Comparison of ENCODE assay signal across 30 cellular contexts in genomic region chr4:112156112-112156511, GRCh38.
"Had no signal": no experiment of that assay in that cellular context is flagged by ENCODE, and none has a peak within 500 bp of the region (broad histone marks: within the 10 kb centered on the region; RNA-seq: fewer than 3 reads in every experiment).

No MANE protein-coding gene starts in this region.

- H3K27me3 Mint-ChIP-seq: activated naive CD4-positive, alpha-beta T cell treated with anti-CD3 and anti-CD28 coated beads, Interleukin-2, amount 50 U/mL, for 24 hours; activated naive CD8-positive, alpha-beta T cell treated with anti-CD3 and anti-CD28 coated beads, Interleukin-2, amount 50 U/mL, for 24 hours; progenitor cell of endocrine pancreas; stimulated activated naive CD8-positive, alpha-beta T cell treated with anti-CD3 and anti-CD28 coated beads, Interleukin-15, Interleukin-2, amounts not matched to agents 100 ng/mL and 50 ng/mL, for 24 hours had no signal

- H3K36me3 ChIP-seq: breast epithelium, esophagus squamous epithelium, heart right ventricle, sigmoid colon, upper lobe of left lung, vagina had no signal

- H3K27ac Mint-ChIP-seq: activated naive CD4-positive, alpha-beta T cell treated with anti-CD3 and anti-CD28 coated beads, Interleukin-2, amount 50 U/mL, for 24 hours; activated naive CD8-positive, alpha-beta T cell treated with anti-CD3 and anti-CD28 coated beads, Interleukin-2, amount 50 U/mL, for 24 hours; activated T-helper 1 cell treated with anti-CD3 and anti-CD28 coated beads, Interleukin-12 subunit alpha, Interleukin-12 subunit beta, Interleukin-2, Interleukin-4 antibody, amounts not matched to agents 30 ng/mL and 10 ng/mL and 1 ng/mL, durations not matched to agents 14 hours and 24 hours and 36 hours; endodermal cell; nephron; progenitor cell of endocrine pancreas; stimulated activated effector memory CD8-positive, alpha-beta T cell treated with anti-CD3 and anti-CD28 coated beads, Interleukin-12 subunit alpha, Interleukin-12 subunit beta, amount 100 ng/mL, for 72 hours; stimulated activated naive CD8-positive, alpha-beta T cell treated with anti-CD3 and anti-CD28 coated beads, Interleukin-15, Interleukin-2, amounts not matched to agents 100 ng/mL and 50 ng/mL, for 24 hours; T-helper 1 cell treated with Interleukin-12 subunit alpha and Interleukin-12 subunit beta and Interleukin-4 antibody, amounts not matched to agents 30 μg/mL and 1 μg/mL, for 36 hours had no signal

- H3K9me3 Mint-ChIP-seq: endodermal cell had no signal

- H3K4me3 ChIP-seq: breast epithelium, esophagus squamous epithelium, heart right ventricle, sigmoid colon, upper lobe of left lung, vagina had no signal

- H3K9me3 ChIP-seq: breast epithelium, esophagus squamous epithelium, heart right ventricle, sigmoid colon, upper lobe of left lung, vagina had no signal

- H3K4me1 ChIP-seq: breast epithelium, esophagus squamous epithelium, sigmoid colon, vagina had no signal

- DNase-seq: activated CD4-positive, alpha-beta T cell treated with anti-CD3 and anti-CD28 coated beads for 4 hours; activated CD4-positive, alpha-beta T cell treated with anti-CD3 and anti-CD28 coated beads, Interleukin-2, amount 50 U/mL, for 4 hours; activated gamma-delta T cell; activated naive CD8-positive, alpha-beta T cell treated with anti-CD3 and anti-CD28 coated beads, Interleukin-2, amount 50 U/mL, for 24 hours; activated T-cell treated with anti-CD3 and anti-CD28 coated beads for 4 hours; central memory CD4-positive, alpha-beta T cell; endodermal cell; esophagus squamous epithelium; foreskin melanocyte; heart right ventricle; kidney glomerular epithelial cell; left ventricle myocardium superior; mammary epithelial cell; sigmoid colon; small intestine; stimulated activated CD4-positive, alpha-beta T cell treated with anti-CD3 and anti-CD28 coated beads, Interleukin-4, amount 100 ng/mL, for 24 hours; substantia nigra; SW 1271; T1000; upper lobe of left lung had no signal

- H3K4me1 Mint-ChIP-seq: nephron had no signal

- ATAC-seq: activated naive CD8-positive, alpha-beta T cell treated with anti-CD3 and anti-CD28 coated beads, Interleukin-2, amount 50 U/mL, for 24 hours; heart right ventricle; left ventricle myocardium superior; stimulated activated effector memory CD8-positive, alpha-beta T cell treated with anti-CD3 and anti-CD28 coated beads, Interleukin-12 subunit alpha, Interleukin-12 subunit beta, amount 100 ng/mL, for 72 hours had no signal

- H3K27ac ChIP-seq: breast epithelium, esophagus squamous epithelium, heart right ventricle, sigmoid colon, upper lobe of left lung, vagina, VCaP had no signal

- H3K4me3 Mint-ChIP-seq: activated naive CD4-positive, alpha-beta T cell treated with anti-CD3 and anti-CD28 coated beads, Interleukin-2, amount 50 U/mL, for 24 hours; activated naive CD8-positive, alpha-beta T cell treated with anti-CD3 and anti-CD28 coated beads, Interleukin-2, amount 50 U/mL, for 24 hours; activated T-helper 1 cell treated with anti-CD3 and anti-CD28 coated beads, Interleukin-12 subunit alpha, Interleukin-12 subunit beta, Interleukin-2, Interleukin-4 antibody, amounts not matched to agents 30 ng/mL and 10 ng/mL and 1 ng/mL, durations not matched to agents 14 hours and 24 hours and 36 hours; endodermal cell; nephron; stimulated activated effector memory CD8-positive, alpha-beta T cell treated with anti-CD3 and anti-CD28 coated beads, Interleukin-12 subunit alpha, Interleukin-12 subunit beta, amount 100 ng/mL, for 72 hours; stimulated activated naive CD8-positive, alpha-beta T cell treated with anti-CD3 and anti-CD28 coated beads, Interleukin-15, Interleukin-2, amounts not matched to agents 100 ng/mL and 50 ng/mL, for 24 hours; T-helper 1 cell treated with Interleukin-12 subunit alpha and Interleukin-12 subunit beta and Interleukin-4 antibody, amounts not matched to agents 30 μg/mL and 1 μg/mL, for 36 hours had no signal

- H3K27me3 ChIP-seq: breast epithelium, esophagus squamous epithelium, heart right ventricle, sigmoid colon, upper lobe of left lung, vagina had no signal
